In genomic region chr16:6377956-6378355, GRCh38 we compare ENCODE assay signal across 18 cellular contexts.
"Had no signal": no experiment of that assay in that cellular context is flagged by ENCODE, and none has a peak within 500 bp of the region (broad histone marks: within the 10 kb centered on the region; RNA-seq: fewer than 3 reads in every experiment).

No MANE protein-coding gene starts in this region.

- DNase-seq: activated CD4-positive, alpha-beta T cell treated with anti-CD3 and anti-CD28 coated beads, Interleukin-2, amount 10 ng/mL, durations not matched to agents 7 days and 5 days; activated CD8-positive, alpha-beta T cell treated with anti-CD3 and anti-CD28 coated beads, Interleukin-2, amount 10 ng/mL, durations not matched to agents 7 days and 5 days; activated gamma-delta T cell; activated naive CD4-positive, alpha-beta T cell treated with anti-CD3 and anti-CD28 coated beads, Interleukin-2, amount 50 U/mL, for 16 hours; activated naive CD8-positive, alpha-beta T cell treated with anti-CD3 and anti-CD28 coated beads, Interleukin-2, amount 50 U/mL, for 24 hours; body of pancreas; cortex of kidney; foreskin fibroblast; kidney; lower lobe of right lung; naive B cell; psoas muscle; right cardiac atrium; stimulated activated CD4-positive, alpha-beta T cell treated with anti-CD3 and anti-CD28 coated beads, Interleukin-4, amount 100 ng/mL, for 24 hours; stimulated activated naive CD4-positive, alpha-beta T cell treated with Interleukin-2 at 50 U/mL for 16 hours; thyroid gland; upper lobe of right lung had no signal

- ATAC-seq: activated CD4-positive, CD25-positive, alpha-beta regulatory T cell treated with anti-CD3 and anti-CD28 coated beads, Interleukin-2, amount 50 U/mL, for 24 hours; activated CD8-positive, alpha-beta T cell treated with anti-CD3 and anti-CD28 coated beads, Interleukin-2, amount 10 ng/mL, durations not matched to agents 7 days and 5 days; activated naive CD8-positive, alpha-beta T cell treated with anti-CD3 and anti-CD28 coated beads, Interleukin-2, amount 50 U/mL, for 24 hours; body of pancreas; lower lobe of right lung; psoas muscle; right cardiac atrium; upper lobe of right lung had no signal
